8 cellular contexts compared by ENCODE assay signal in genomic region chr16:67185003-67185865, GRCh38. TPM values are rescaled to one million over a fixed set of nuclear protein-coding genes. Genes with fewer than 3 reads are reported as not detected.
DNase-seq lines count a peak whose midpoint lies in the region; ATAC-seq, FAIRE-seq and TF ChIP-seq lines count a peak whose summit lies in the region.

No MANE protein-coding gene starts in this region.

- TF ChIP-seq CTCF in fibroblast of the aortic adventitia (IDR thresholded peaks at IDR 0.05; ENCODE audit: insufficient read depth, low read length) (peak; percentile 89), neural crest cell (conservative IDR thresholded peaks at IDR 0.05) (peak; percentile 79)

- peak; percentile 91 for DNase-seq in DMS53 (lab: John Stamatoyannopoulos, UW)
- peak; percentile 88 for DNase-seq in HT1080 (ENCODE audit: low read depth)
- peak; percentile 76 for DNase-seq in RCC 7860 (ENCODE audit: low spot score)
- peak; percentile 93 for DNase-seq in fibroblast of the aortic adventitia (ENCODE audit: low read depth)
- DNase-seq in neural crest cell (ENCODE audit: low read depth, low spot score) = peak; percentile 95
- peak; percentile 76 for DNase-seq in stimulated activated naive CD4-positive, alpha-beta T cell treated with Interleukin-2 at 50 U/mL for 16 hours (lab: John Stamatoyannopoulos, UW)

- no peaks in the 10 kb centered on the region for H3K27me3 Mint-ChIP-seq in activated T-helper 17 cell treated with anti-CD3 and anti-CD28 coated beads, Interleukin-2, amount 50 U/mL, for 72 hours
- H3K27me3 Mint-ChIP-seq in neural crest cell (ENCODE audit: low read depth) = peaks cover 26% of the 10 kb centered on the region

- ATAC-seq in activated T-helper 17 cell treated with anti-CD3 and anti-CD28 coated beads, Interleukin-2, amount 50 U/mL, for 72 hours (replicated peaks) = peak; percentile 23
- ATAC-seq in GM21528 (IDR thresholded peaks at IDR 0.05; ENCODE audit: low FRiP score, unreplicated experiment) = no peak

- H3K36me3 Mint-ChIP-seq in activated T-helper 17 cell treated with anti-CD3 and anti-CD28 coated beads, Interleukin-2, amount 50 U/mL, for 72 hours (ENCODE audit: low read depth) = peaks cover 5% of the 10 kb centered on the region
- H3K36me3 Mint-ChIP-seq in neural crest cell (ENCODE audit: low read depth) = no peaks in the 10 kb centered on the region

- peak overlapping the region; percentile 65 for H3K27ac Mint-ChIP-seq in activated T-helper 17 cell treated with anti-CD3 and anti-CD28 coated beads, Interleukin-2, amount 50 U/mL, for 72 hours
- H3K27ac Mint-ChIP-seq in neural crest cell (ENCODE audit: unreplicated experiment) = no peak overlapping the region

- no peaks in the 10 kb centered on the region for H3K9me3 Mint-ChIP-seq in activated T-helper 17 cell treated with anti-CD3 and anti-CD28 coated beads, Interleukin-2, amount 50 U/mL, for 72 hours
- H3K9me3 Mint-ChIP-seq in neural crest cell = no peaks in the 10 kb centered on the region

- H3K4me3 ChIP-seq in fibroblast of the aortic adventitia (ENCODE audit: low read depth, low read length) = peak overlapping the region; percentile 39

- FAIRE-seq in RCC 7860 (lab: Jason Lieb, UNC) = no peak

- peaks cover 8% of the 10 kb centered on the region for H3K4me1 Mint-ChIP-seq in activated T-helper 17 cell treated with anti-CD3 and anti-CD28 coated beads, Interleukin-2, amount 50 U/mL, for 72 hours
- peaks cover 7% of the 10 kb centered on the region for H3K4me1 Mint-ChIP-seq in neural crest cell

- H3K4me3 Mint-ChIP-seq in activated T-helper 17 cell treated with anti-CD3 and anti-CD28 coated beads, Interleukin-2, amount 50 U/mL, for 72 hours = no peak overlapping the region
- peak overlapping the region; percentile 97 for H3K4me3 Mint-ChIP-seq in neural crest cell

RNA-seq across cellular contexts. Expression of gene MATCAP1, which starts 1.5 kb away (rescaled TPM):
- 7.0 and 11.6 TPM in 2 replicates for total RNA-seq in HT1080 (2014; rRNA removed; shearing (Covaris generic))
- 5.1 and 6.6 TPM in 2 replicates for polyA plus RNA-seq in HT1080 (2015; cell fraction: cytosol; rRNA removed)
- 114 TPM in 2 replicates for polyA plus RNA-seq in HT1080 (2015; cell fraction: nucleus; rRNA removed)
- 100 to 1,000 TPM in 1 of 2 donors, 10 to 100 TPM in 1; 47.0 to 118 TPM for total RNA-seq in activated T-helper 17 cell treated with anti-CD3 and anti-CD28 coated beads, Interleukin-2, amount 50 U/mL, for 72 hours
- total RNA-seq in fibroblast of the aortic adventitia (ENCODE audit: low replicate concordance) (8.6 and 9.9 TPM in 2 replicates), neural crest cell (90.9 and 97.7 TPM in 2 replicates)

RNA-seq across cellular contexts. Expression of gene EXOC3L1, which starts 4.7 kb away (rescaled TPM):
- 1.1 and 1.6 TPM in 2 replicates for total RNA-seq in HT1080 (2014; rRNA removed; shearing (Covaris generic))
- polyA plus RNA-seq in HT1080 (2015; cell fraction: cytosol; rRNA removed) = 0.10 and 0.18 TPM in 2 replicates
- 0.76 TPM in 2 replicates for polyA plus RNA-seq in HT1080 (2015; cell fraction: nucleus; rRNA removed)
- total RNA-seq in activated T-helper 17 cell treated with anti-CD3 and anti-CD28 coated beads, Interleukin-2, amount 50 U/mL, for 72 hours = 1 to 10 TPM in 1 of 2 donors, under 1 TPM in 1; 0.37 to 1.5 TPM
- 0.98 TPM in 1 of 2 replicates, not detected in the other for total RNA-seq in fibroblast of the aortic adventitia (ENCODE audit: low replicate concordance)
- 0.30 and 0.44 TPM in 2 replicates for total RNA-seq in neural crest cell

RNA-seq across cellular contexts. Expression of gene E2F4, which starts 6.7 kb away (rescaled TPM):
- 201 and 230 TPM in 2 replicates for total RNA-seq in HT1080 (2014; rRNA removed; shearing (Covaris generic))
- 142 and 172 TPM in 2 replicates for polyA plus RNA-seq in HT1080 (2015; cell fraction: cytosol; rRNA removed)
- 274 and 292 TPM in 2 replicates for polyA plus RNA-seq in HT1080 (2015; cell fraction: nucleus; rRNA removed)
- 100 to 1,000 TPM in 1 of 2 donors, 10 to 100 TPM in 1; 90.0 to 141 TPM for total RNA-seq in activated T-helper 17 cell treated with anti-CD3 and anti-CD28 coated beads, Interleukin-2, amount 50 U/mL, for 72 hours
- total RNA-seq in fibroblast of the aortic adventitia (ENCODE audit: low replicate concordance) = 31.9 and 47.5 TPM in 2 replicates
- 89.7 and 97.0 TPM in 2 replicates for total RNA-seq in neural crest cell

RNA-seq across cellular contexts. Expression of gene ELMO3, which starts 13.7 kb away (rescaled TPM):
- 2.6 and 3.0 TPM in 2 replicates for total RNA-seq in HT1080 (2014; rRNA removed; shearing (Covaris generic))
- polyA plus RNA-seq in HT1080 (2015; cell fraction: cytosol; rRNA removed) = 1.1 and 1.3 TPM in 2 replicates
- polyA plus RNA-seq in HT1080 (2015; cell fraction: nucleus; rRNA removed) = 14.7 and 17.2 TPM in 2 replicates
- total RNA-seq in activated T-helper 17 cell treated with anti-CD3 and anti-CD28 coated beads, Interleukin-2, amount 50 U/mL, for 72 hours = 1 to 10 TPM; 6.6 to 7.1 TPM
- 0.09 and 0.33 TPM in 2 replicates for total RNA-seq in fibroblast of the aortic adventitia (ENCODE audit: low replicate concordance)
- 3.9 and 4.5 TPM in 2 replicates for total RNA-seq in neural crest cell

RNA-seq across cellular contexts. Expression of gene NOL3, which starts 14.9 kb away (rescaled TPM):
- total RNA-seq in HT1080 (2014; rRNA removed; shearing (Covaris generic)) = 18.4 and 22.8 TPM in 2 replicates
- 24.8 and 26.9 TPM in 2 replicates for polyA plus RNA-seq in HT1080 (2015; cell fraction: cytosol; rRNA removed)
- polyA plus RNA-seq in HT1080 (2015; cell fraction: nucleus; rRNA removed) = 68.5 and 72.4 TPM in 2 replicates
- 100 to 1,000 TPM in 1 of 2 donors, 10 to 100 TPM in 1; 30.0 to 194 TPM for total RNA-seq in activated T-helper 17 cell treated with anti-CD3 and anti-CD28 coated beads, Interleukin-2, amount 50 U/mL, for 72 hours
- total RNA-seq in fibroblast of the aortic adventitia (ENCODE audit: low replicate concordance) (10.1 and 27.1 TPM in 2 replicates), neural crest cell (4.5 and 5.8 TPM in 2 replicates)
